Comparison of ENCODE assay signal across 8 cellular contexts in genomic region chr1:110034040-110034450, GRCh38. TPM values are rescaled to one million over a fixed set of nuclear protein-coding genes. Genes with fewer than 3 reads are reported as not detected.
DNase-seq lines count a peak whose midpoint lies in the region; ATAC-seq and TF ChIP-seq lines count a peak whose summit lies in the region.

No MANE protein-coding gene starts in this region.

- no peaks in the 10 kb centered on the region for H3K9me2 ChIP-seq in hepatocyte (replicated peaks; ENCODE audit: insufficient read depth)

- H3K4me1 ChIP-seq in HAP-1 (peaks cover 11% of the 10 kb centered on the region), hepatocyte (ENCODE audit: insufficient read depth) (peaks cover 6% of the 10 kb centered on the region), smooth muscle cell (ENCODE audit: low read depth) (peaks cover 8% of the 10 kb centered on the region)

- H3K9me3 ChIP-seq in HAP-1 (no peaks in the 10 kb centered on the region), hepatocyte (ENCODE audit: low read depth) (no peaks in the 10 kb centered on the region), smooth muscle cell (replicated peaks; ENCODE audit: low read depth) (no peaks in the 10 kb centered on the region)

- peaks cover 24% of the 10 kb centered on the region for H4K20me1 ChIP-seq in hepatocyte (ENCODE audit: insufficient read depth, poor library complexity, severe bottlenecking)
- H4K20me1 ChIP-seq in smooth muscle cell (ENCODE audit: low read depth) = peaks cover 26% of the 10 kb centered on the region

- 73% methylated on average over 4 of the region's 4 CpGs for WGBS in hepatocyte (ENCODE audit: low lambda C conversion rate, missing lambda C conversion rate)
- WGBS in smooth muscle cell (ENCODE audit: low lambda C conversion rate) = 72% methylated on average over 4 of the region's 4 CpGs

- POLR2A ChIA-PET in activated B cell treated with CpG ODN at 0.5 μM for 24 hours (lab: Charles Lee) = interaction anchor here (0.7 to 2.9 kb wide), 28 partner anchors 11 to 944 kb away, joined by 3 to 24 read pairs (median 4); partner anchors contain the start of genes AHCYL1, ATXN7L2, CD53 and GNAI3

- H3K79me2 ChIP-seq in hepatocyte = peaks cover 28% of the 10 kb centered on the region
- peaks cover 22% of the 10 kb centered on the region for H3K79me2 ChIP-seq in smooth muscle cell (ENCODE audit: low read depth)

- H3K4me2 ChIP-seq in hepatocyte (peak overlapping the region; percentile 72), smooth muscle cell (peak overlapping the region; percentile 91)

- H3F3A ChIP-seq in smooth muscle cell (ENCODE audit: low read depth) = no peaks in the 10 kb centered on the region

- H3K27me3 ChIP-seq in HAP-1 (ENCODE audit: low read depth) (no peaks in the 10 kb centered on the region), hepatocyte (no peaks in the 10 kb centered on the region), smooth muscle cell (ENCODE audit: low read depth) (no peaks in the 10 kb centered on the region)

- H3K27me3 Mint-ChIP-seq in activated B cell treated with CpG ODN at 0.5 μM for 24 hours = no peaks in the 10 kb centered on the region

- no peak for DNase-seq in HAP-1 (ENCODE audit: low spot score in 2 of 2)
- no peak for DNase-seq in activated B cell treated with CpG ODN at 0.5 μM for 24 hours
- no peak for DNase-seq in hepatocyte (ENCODE audit: low spot score)
- no peak for DNase-seq in smooth muscle cell (lab: John Stamatoyannopoulos, UW; ENCODE audit: unreplicated experiment)
- no peak for DNase-seq in ACHN
- no peak for DNase-seq in hypothalamus (lab: John Stamatoyannopoulos, UW)
- DNase-seq in activated CD8-positive, alpha-beta memory T cell treated with anti-CD3 and anti-CD28 coated beads for 24 hours = no peak

- CTCF ChIA-PET in activated B cell treated with CpG ODN at 0.5 μM for 24 hours (lab: Charles Lee) = interaction anchor here (0.9 to 3.5 kb wide), 9 partner anchors 18 to 426 kb away, joined by 3 to 12 read pairs (median 5); partner anchors contain the start of gene AHCYL1

- peak overlapping the region; percentile 75 for H2AFZ ChIP-seq in hepatocyte
- H2AFZ ChIP-seq in smooth muscle cell (ENCODE audit: low read depth) = peak overlapping the region; percentile 73

- intact Hi-C loops in activated B cell treated with CpG ODN at 0.5 μM for 24 hours (cut with micrococcal nuclease) = loop anchor here (1.0 to 10.0 kb wide), 11 partner anchors 23 to 1411 kb away; partner anchors contain the start of genes AHCYL1, ATP5PB, CYB561D1 and GNAI3

- H3K4me3 ChIP-seq in HAP-1 (peak overlapping the region; percentile 90), hepatocyte (no peak overlapping the region), smooth muscle cell (peak overlapping the region; percentile 91)

- peak overlapping the region; percentile 98 for H3K9ac ChIP-seq in smooth muscle cell (ENCODE audit: low read depth)

- no peak for ATAC-seq in activated B cell treated with CpG ODN at 0.5 μM for 24 hours (ENCODE audit: low read depth)
- no peak for ATAC-seq in HG02623 (IDR thresholded peaks at IDR 0.05; ENCODE audit: unreplicated experiment)

- H3K36me3 ChIP-seq in HAP-1 (replicated peaks) (peaks cover 23% of the 10 kb centered on the region), hepatocyte (replicated peaks; ENCODE audit: insufficient read depth, low read depth) (no peaks in the 10 kb centered on the region), smooth muscle cell (ENCODE audit: low read depth) (no peaks in the 10 kb centered on the region)

- H3K27ac ChIP-seq in hepatocyte (peak overlapping the region; percentile 72), smooth muscle cell (ENCODE audit: low read depth) (peak overlapping the region; percentile 82)

- H3K27ac Mint-ChIP-seq in activated B cell treated with CpG ODN at 0.5 μM for 24 hours = peak overlapping the region; percentile 90

- in situ Hi-C loops in HAP-1 (cut with MboI; ENCODE audit: low sequenced_read_pairs) (no loop called here), ACHN (cut with HindIII; ENCODE audit: low pct_ligation_motif_present, low pct_unique_long_range_greater_than_20kb, low sequenced_read_pairs) (no loop called here)

- TF ChIP-seq CTCF in activated B cell treated with CpG ODN at 0.5 μM for 24 hours (IDR thresholded peaks at IDR 0.05) = no peak
- no peak for TF ChIP-seq CTCF in hepatocyte (IDR thresholded peaks at IDR 0.05; ENCODE audit: poor library complexity)
- no peak for TF ChIP-seq CTCF in smooth muscle cell (IDR thresholded peaks at IDR 0.05; ENCODE audit: borderline replicate concordance, insufficient read depth, poor library complexity, severe bottlenecking)

- H3K9me3 Mint-ChIP-seq in activated B cell treated with CpG ODN at 0.5 μM for 24 hours = no peaks in the 10 kb centered on the region

- peaks cover 20% of the 10 kb centered on the region for H3K36me3 Mint-ChIP-seq in activated B cell treated with CpG ODN at 0.5 μM for 24 hours (ENCODE audit: low read depth)

- peaks cover 43% of the 10 kb centered on the region for H3K4me1 Mint-ChIP-seq in activated B cell treated with CpG ODN at 0.5 μM for 24 hours

- H3K4me3 Mint-ChIP-seq in activated B cell treated with CpG ODN at 0.5 μM for 24 hours = peak overlapping the region; percentile 93

RNA-seq across cellular contexts. Expression of gene STRIP1, which starts 0.4 kb away (rescaled TPM):
- total RNA-seq in activated B cell treated with CpG ODN at 0.5 μM for 24 hours (60.4 and 77.3 TPM in 2 replicates), hepatocyte (44.6 and 49.0 TPM in 2 replicates), smooth muscle cell (26.2 and 31.2 TPM in 2 replicates)
- polyA plus RNA-seq in hepatocyte (29.1 and 38.0 TPM in 2 replicates), smooth muscle cell (22.5 and 26.0 TPM in 2 replicates)

RNA-seq across cellular contexts. Expression of gene ALX3, which starts 36.4 kb away (rescaled TPM):
- total RNA-seq in activated B cell treated with CpG ODN at 0.5 μM for 24 hours = not detected in 2 replicates
- total RNA-seq in hepatocyte = 0.27 and 1.6 TPM in 2 replicates
- polyA plus RNA-seq in hepatocyte = 0.36 and 0.92 TPM in 2 replicates
- not detected in 2 replicates for total RNA-seq in smooth muscle cell
- polyA plus RNA-seq in smooth muscle cell = not detected in 2 replicates

RNA-seq across cellular contexts. Expression of gene AHCYL1, which starts 49.5 kb away (rescaled TPM):
- total RNA-seq in activated B cell treated with CpG ODN at 0.5 μM for 24 hours = 40.5 and 41.6 TPM in 2 replicates
- total RNA-seq in hepatocyte = 49.2 and 56.2 TPM in 2 replicates
- polyA plus RNA-seq in hepatocyte = 88.4 and 97.6 TPM in 2 replicates
- 77.3 and 79.5 TPM in 2 replicates for total RNA-seq in smooth muscle cell
- polyA plus RNA-seq in smooth muscle cell = 115 and 144 TPM in 2 replicates
